8 cellular contexts compared by ENCODE assay signal in the genomic region with DNA sequence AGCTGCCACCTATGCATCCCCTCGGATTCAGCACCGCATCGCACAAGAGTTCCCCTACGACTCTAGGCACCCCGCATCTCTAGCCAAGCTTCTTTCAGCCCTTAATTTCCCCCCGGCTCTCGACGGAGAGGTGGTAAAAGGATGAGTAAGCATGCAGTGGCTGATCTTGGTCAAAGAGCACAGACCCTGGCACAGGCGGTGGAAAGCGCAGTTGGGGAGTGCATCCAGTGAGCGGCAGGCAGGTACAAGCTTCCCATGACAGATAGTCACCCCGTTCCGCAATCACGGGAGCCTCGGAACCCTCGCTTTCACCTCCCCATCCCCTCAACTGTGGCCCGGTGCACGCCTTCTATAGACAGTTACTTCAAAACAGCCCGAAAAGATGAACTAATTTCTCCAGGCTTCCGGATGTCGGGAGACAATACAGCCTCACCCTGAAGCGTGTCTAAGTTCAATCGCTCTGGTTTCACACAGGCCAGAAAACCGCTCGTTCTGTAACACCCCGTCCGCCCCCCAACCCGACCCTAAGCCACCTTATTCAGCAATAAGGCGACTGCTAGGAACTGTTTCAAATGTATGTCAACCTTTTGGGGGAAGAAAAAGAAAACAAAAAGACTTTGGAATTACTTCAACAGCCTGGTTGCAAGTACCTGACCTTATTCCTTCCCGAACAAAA. TPM values are rescaled to one million over a fixed set of nuclear protein-coding genes. Genes with fewer than 3 reads are reported as not detected.
DNase-seq lines count a peak whose midpoint lies in the region; ATAC-seq and TF ChIP-seq lines count a peak whose summit lies in the region.

No MANE protein-coding gene starts in this region.

- DNase-seq in Caki2 (ENCODE audit: low read depth) (peak; percentile 61), MG63 (peak; percentile 49), endodermal cell (peak; percentile 74)
- DNase-seq in activated CD8-positive, alpha-beta memory T cell treated with anti-CD3 and anti-CD28 coated beads for 4 hours (ENCODE audit: low read depth in 2 of 2) = peak; percentile 20 to 36
- DNase-seq in stimulated activated CD8-positive, alpha-beta memory T cell treated with anti-CD3 and anti-CD28 coated beads, Interleukin-7, amount 100 ng/mL, for 1 hour (ENCODE audit: low read depth in 2 of 2) = peak; percentile 21 to 26

- peaks cover 11% of the 10 kb centered on the region for H3K27me3 Mint-ChIP-seq in endodermal cell (ENCODE audit: insufficient read depth)

- H3K4me1 Mint-ChIP-seq in endodermal cell = peaks cover 15% of the 10 kb centered on the region

- peak overlapping the region; percentile 92 for H3K27ac Mint-ChIP-seq in endodermal cell

- no peaks in the 10 kb centered on the region for H3K9me3 Mint-ChIP-seq in endodermal cell

- 0 to 1% methylated on average over 11 to 30 of the region's 30 CpGs for WGBS in endodermal cell (ENCODE audit: insufficient coverage in 1 of 2, insufficient read length in 1 of 2), 2 experiments

- ATAC-seq in GM21526 (IDR thresholded peaks at IDR 0.05; ENCODE audit: low FRiP score, unreplicated experiment) (no peak), HG03280 (IDR thresholded peaks at IDR 0.05; ENCODE audit: unreplicated experiment) (no peak)

- H3K9me3 ChIP-seq in MG63 = no peaks in the 10 kb centered on the region
- H3K9me3 ChIP-seq in endodermal cell (ENCODE audit: control insufficient read depth, low read length) = no peaks in the 10 kb centered on the region
- H3K9me3 ChIP-seq in mucosa of rectum (ENCODE audit: control insufficient read depth in 2 of 2, low read length in 2 of 2) = no peaks in the 10 kb centered on the region

- H3K27ac ChIP-seq in endodermal cell (ENCODE audit: low read depth, low read length) = peak overlapping the region; percentile 91
- peak overlapping the region; percentile 96 to 98 for H3K27ac ChIP-seq in mucosa of rectum (ENCODE audit: low read depth in 2 of 2, low read length in 2 of 2)

- H3K4me3 Mint-ChIP-seq in endodermal cell = peak overlapping the region; percentile 84

- peak overlapping the region; percentile 73 for H3K4me3 ChIP-seq in MG63
- peak overlapping the region; percentile 97 for H3K4me3 ChIP-seq in endodermal cell (ENCODE audit: low read length)
- H3K4me3 ChIP-seq in mucosa of rectum (ENCODE audit: low read length in 2 of 2) = peak overlapping the region; percentile 75 to 89

- H3K36me3 Mint-ChIP-seq in endodermal cell (ENCODE audit: low read depth) = peaks cover 3% of the 10 kb centered on the region

- in situ Hi-C loops in Caki2 (cut with HindIII; ENCODE audit: low pct_unique_long_range_greater_than_20kb, low sequenced_read_pairs) = no loop called here

- H3K9ac ChIP-seq in endodermal cell (ENCODE audit: extremely low read depth, low read length, poor library complexity, severe bottlenecking) (peak overlapping the region; percentile 93), mucosa of rectum (ENCODE audit: low read depth in 1 of 2, low read length in 2 of 2) (peak overlapping the region; percentile 86 to 97)

- H3K27me3 ChIP-seq in MG63 = no peaks in the 10 kb centered on the region
- H3K27me3 ChIP-seq in endodermal cell (ENCODE audit: control insufficient read depth, insufficient read depth, low read length, poor library complexity, severe bottlenecking) = no peaks in the 10 kb centered on the region
- H3K27me3 ChIP-seq in mucosa of rectum (ENCODE audit: control insufficient read depth in 2 of 2, insufficient read depth in 2 of 2, low read length in 2 of 2) = no peaks in the 10 kb centered on the region

- H3K4me1 ChIP-seq in endodermal cell (ENCODE audit: control insufficient read depth, insufficient read depth, low read length) = no peaks in the 10 kb centered on the region
- peaks cover 12 to 19% of the 10 kb centered on the region in 2 donors for H3K4me1 ChIP-seq in mucosa of rectum (ENCODE audit: control insufficient read depth in 2 of 2, insufficient read depth in 2 of 2, low read length in 2 of 2)

- no peak for TF ChIP-seq CTCF in endodermal cell (conservative IDR thresholded peaks at IDR 0.05)

- no peaks in the 10 kb centered on the region; the same call in 1 of the 2 replicates for H3K36me3 ChIP-seq in MG63
- H3K36me3 ChIP-seq in endodermal cell (ENCODE audit: control insufficient read depth, insufficient read depth, low read length) = peaks cover 5% of the 10 kb centered on the region
- H3K36me3 ChIP-seq in mucosa of rectum (ENCODE audit: control insufficient read depth in 2 of 2, insufficient read depth in 2 of 2, low read length in 2 of 2) = no peaks in the 10 kb centered on the region

RNA-seq across cellular contexts. Expression of gene RHEB, which starts 1.5 kb away (rescaled TPM):
- 133 and 154 TPM in 2 replicates for total RNA-seq in Caki2 (2014; rRNA removed; shearing (Covaris generic); ENCODE audit: low replicate concordance)
- 84.5 and 139 TPM in 2 replicates for total RNA-seq in MG63 (2014; rRNA removed; shearing (Covaris generic); ENCODE audit: low replicate concordance)
- total RNA-seq in endodermal cell = 100 to 1,000 TPM; 108 to 113 TPM
- polyA plus RNA-seq in endodermal cell (2013, experiment 1 of 2) = 119 TPM
- 115 TPM for polyA plus RNA-seq in endodermal cell (2013, experiment 2 of 2)

Comparison
In these comparisons a context has a peak if more than half of its experiments do, and no peak if none do; other contexts are left out.
1. DNase-seq: peak in every context shown above with its lines; median percentile 74 in endodermal cell; 61 in Caki2; 49 in MG63; 28 in activated CD8-positive, alpha-beta memory T cell treated with anti-CD3 and anti-CD28 coated beads for 4 hours; 24 in stimulated activated CD8-positive, alpha-beta memory T cell treated with anti-CD3 and anti-CD28 coated beads, Interleukin-7, amount 100 ng/mL, for 1 hour.